In the genomic region with DNA sequence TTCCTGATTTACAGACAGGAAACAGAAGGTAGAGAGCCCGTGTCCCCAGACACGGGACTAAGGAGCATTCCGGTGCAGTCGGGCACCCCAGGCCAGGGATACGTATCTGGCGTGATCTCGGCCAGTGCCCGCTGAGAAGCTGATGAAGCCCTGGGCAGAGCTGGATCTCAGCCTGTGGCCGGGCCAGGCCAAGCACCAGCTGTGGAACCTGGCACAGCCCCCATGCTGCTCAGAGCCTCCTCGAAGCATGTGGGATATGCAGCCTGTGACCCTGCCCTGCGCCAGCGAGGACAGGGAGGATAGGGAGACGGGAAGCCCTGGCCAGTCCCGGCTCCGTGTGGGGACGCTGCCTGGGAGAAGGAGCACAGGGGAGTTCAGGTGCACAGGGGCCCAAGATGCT, we compare ENCODE assay signal across 22 cellular contexts. TPM values are rescaled to one million over a fixed set of nuclear protein-coding genes. Genes with fewer than 3 reads are reported as not detected.
DNase-seq lines count a peak whose midpoint lies in the region; ATAC-seq and TF ChIP-seq lines count a peak whose summit lies in the region.
"Had no signal": no experiment of that assay in that cellular context is flagged by ENCODE, and none has a peak within 500 bp of the region (broad histone marks: within the 10 kb centered on the region; RNA-seq: fewer than 3 reads in every experiment).

No MANE protein-coding gene starts in this region.

- H3K27ac ChIP-seq in transverse colon, result peak overlapping the region in 3 of 4 donors; percentile 72 to 80 (median 78)
- H3K27ac ChIP-seq: A549, body of pancreas, C4-2B, esophagus muscularis mucosa, KMS-11, neutrophil had no signal

- no peaks in the 10 kb centered on the region for H3K9me3 ChIP-seq in transverse colon
- H3K9me3 ChIP-seq: A549, body of pancreas, esophagus muscularis mucosa, neutrophil, upper lobe of left lung had no signal

- TF ChIP-seq EP300 in transverse colon (IDR thresholded peaks at IDR 0.05; ENCODE audit: low read depth), result no peak

- H3K27me3 ChIP-seq in transverse colon, result no peaks in the 10 kb centered on the region
- H3K27me3 ChIP-seq: body of pancreas, neutrophil, upper lobe of left lung had no signal

- intact Hi-C loops in left cardiac atrium (cut with DNase I) (no loop called here), cardiac septum (cut with DNase I) (no loop called here), transverse colon (cut with DNase I; ENCODE audit: low total_unique reads) (no loop called here)

- H3K27ac Mint-ChIP-seq in nephron, result peak overlapping the region in 2 of 3 experiments; percentile 58 to 61
- H3K27ac Mint-ChIP-seq: activated naive CD8-positive, alpha-beta T cell treated with anti-CD3 and anti-CD28 coated beads, Interleukin-2, amount 50 U/mL, for 24 hours; T-helper 1 cell treated with Interleukin-12 subunit alpha and Interleukin-12 subunit beta and Interleukin-4 antibody, amounts not matched to agents 30 μg/mL and 1 μg/mL, for 36 hours had no signal

- no peaks in the 10 kb centered on the region for H3K27me3 Mint-ChIP-seq in nephron (ENCODE audit: low read depth)
- H3K27me3 Mint-ChIP-seq: activated CD4-positive, alpha-beta T cell treated with anti-CD3 and anti-CD28 coated beads, Interleukin-2, amount 10 ng/mL, durations not matched to agents 7 days and 5 days; activated naive CD8-positive, alpha-beta T cell treated with anti-CD3 and anti-CD28 coated beads, Interleukin-2, amount 50 U/mL, for 24 hours had no signal

- no peaks in the 10 kb centered on the region for H3K9me3 Mint-ChIP-seq in nephron
- H3K9me3 Mint-ChIP-seq: activated CD4-positive, alpha-beta T cell treated with anti-CD3 and anti-CD28 coated beads, Interleukin-2, amount 10 ng/mL, durations not matched to agents 7 days and 5 days; activated naive CD8-positive, alpha-beta T cell treated with anti-CD3 and anti-CD28 coated beads, Interleukin-2, amount 50 U/mL, for 24 hours; T-helper 1 cell treated with Interleukin-12 subunit alpha and Interleukin-12 subunit beta and Interleukin-4 antibody, amounts not matched to agents 30 μg/mL and 1 μg/mL, for 36 hours had no signal

- no peak for TF ChIP-seq POLR2A in transverse colon (IDR thresholded peaks at IDR 0.05)

- DNase-seq in left cardiac atrium, result peak; percentile 26
- DNase-seq in cardiac septum (ENCODE audit: low spot score), result no peak
- DNase-seq in fibroblast of gingiva (ENCODE audit: low read depth), result peak; percentile 44
- no peak for DNase-seq in transverse colon
- DNase-seq in mesenteric fat pad (ENCODE audit: low spot score), result no peak
- DNase-seq: activated CD4-positive, alpha-beta T cell treated with anti-CD3 and anti-CD28 coated beads, Interleukin-2, amount 10 ng/mL, durations not matched to agents 7 days and 5 days; activated naive CD8-positive, alpha-beta T cell treated with anti-CD3 and anti-CD28 coated beads, Interleukin-2, amount 50 U/mL, for 24 hours; body of pancreas; glutamatergic neuron; NCI-H526 treated with DMSO at 0.1 percent for 48 hours; stimulated activated CD4-positive, alpha-beta T cell treated with anti-CD3 and anti-CD28 coated beads, Interleukin-4, amount 100 ng/mL, for 4 hours had no signal

- TF ChIP-seq CTCF in nephron (IDR thresholded peaks at IDR 0.05; ENCODE audit: unreplicated experiment in 3 of 3) (no peak), transverse colon (IDR thresholded peaks at IDR 0.05) (no peak)

- no peak overlapping the region for H3K4me3 ChIP-seq in transverse colon
- H3K4me3 ChIP-seq: A549, body of pancreas, esophagus muscularis mucosa, upper lobe of left lung had no signal

- H3K4me3 Mint-ChIP-seq in nephron, result no peak overlapping the region
- H3K4me3 Mint-ChIP-seq: activated CD4-positive, alpha-beta T cell treated with anti-CD3 and anti-CD28 coated beads, Interleukin-2, amount 10 ng/mL, durations not matched to agents 7 days and 5 days; activated naive CD8-positive, alpha-beta T cell treated with anti-CD3 and anti-CD28 coated beads, Interleukin-2, amount 50 U/mL, for 24 hours; T-helper 1 cell treated with Interleukin-12 subunit alpha and Interleukin-12 subunit beta and Interleukin-4 antibody, amounts not matched to agents 30 μg/mL and 1 μg/mL, for 36 hours had no signal

- H3K36me3 ChIP-seq in transverse colon, result no peaks in the 10 kb centered on the region
- H3K36me3 ChIP-seq: esophagus muscularis mucosa, neutrophil had no signal

- peaks cover 17 to 46% (median 37%) of the 10 kb centered on the region in 4 donors for H3K4me1 ChIP-seq in transverse colon
- H3K4me1 ChIP-seq: body of pancreas had no signal

- H3K36me3 Mint-ChIP-seq in nephron (ENCODE audit: low read depth), result no peaks in the 10 kb centered on the region

- H3K4me1 Mint-ChIP-seq in nephron, result peaks cover 39% of the 10 kb centered on the region

- WGBS in transverse colon (ENCODE audit: low coverage in 1 of 2), 2 donors, result 67% methylated on average over 15 of the region's 16 CpGs; no CpG with 5 or more reads in 1 of the 2 donors

- ATAC-seq in left cardiac atrium (peak in 1 of 2 donors; percentile 70), HG02981 (IDR thresholded peaks at IDR 0.05; ENCODE audit: unreplicated experiment) (no peak), HG03457 (IDR thresholded peaks at IDR 0.05; ENCODE audit: unreplicated experiment) (no peak)
- ATAC-seq: activated naive CD8-positive, alpha-beta T cell treated with anti-CD3 and anti-CD28 coated beads, Interleukin-2, amount 50 U/mL, for 24 hours; body of pancreas; HCT116 had no signal

- in situ Hi-C loops in transverse colon (cut with MboI; ENCODE audit: low pct_ligation_motif_present in 1 of 4, low pct_unique_long_range_greater_than_20kb in 1 of 4, low sequenced_read_pairs in 3 of 4), result no loop called here

RNA-seq across cellular contexts. Expression of a gene that starts 10.2 kb away (rescaled TPM):
- total RNA-seq in left cardiac atrium (10 to 100 TPM; 15.3 to 19.1 TPM), cardiac septum (3.2 TPM), transverse colon (10 to 100 TPM; 17.7 to 68.3 (median 22.2) TPM), mesenteric fat pad (38.9 TPM)

RNA-seq across cellular contexts. Expression of a gene that starts 40.2 kb away (rescaled TPM):
- under 1 TPM; 0.32 to 0.89 TPM for total RNA-seq in left cardiac atrium
- 0.19 TPM for total RNA-seq in cardiac septum
- total RNA-seq in transverse colon, result 10 to 100 TPM; 28.6 to 51.5 (median 31.5) TPM
- total RNA-seq in mesenteric fat pad, result 8.2 TPM

Comparison
In these comparisons a context has a peak if more than half of its experiments do, and no peak if none do; other contexts are left out.
1. DNase-seq: peak in left cardiac atrium (single experiment) and fibroblast of gingiva (single experiment); none in cardiac septum (single experiment), transverse colon (single experiment) and mesenteric fat pad (single experiment).